Comparison of ENCODE assay signal across 8 cellular contexts in genomic region chr12:109900752-109901580, GRCh38. TPM values are rescaled to one million over a fixed set of nuclear protein-coding genes. Genes with fewer than 3 reads are reported as not detected.
DNase-seq lines count a peak whose midpoint lies in the region; ATAC-seq, FAIRE-seq and TF ChIP-seq lines count a peak whose summit lies in the region.

No MANE protein-coding gene starts in this region.

- peak in 1 of 5 donors; percentile 4 for DNase-seq in CD4-positive, alpha-beta memory T cell
- DNase-seq in GM20000 (ENCODE audit: low spot score), result peak; percentile 65
- DNase-seq in NB4 (ENCODE audit: low read depth), result peak; percentile 73
- no peak for DNase-seq in central memory CD8-positive, alpha-beta T cell (ENCODE audit: low spot score in 2 of 2)
- DNase-seq in memory B cell (ENCODE audit: low spot score in 2 of 2), result no peak
- peak; percentile 7 for DNase-seq in urothelium cell line (ENCODE audit: low spot score)
- DNase-seq in foreskin melanocyte, result no peak
- no peak for DNase-seq in SW 1271 (lab: John Stamatoyannopoulos, UW)

- H3K9me3 ChIP-seq in CD4-positive, alpha-beta memory T cell (ENCODE audit: control insufficient read depth in 1 of 2, low read length in 2 of 2), result no peaks in the 10 kb centered on the region

- peaks cover 22% of the 10 kb centered on the region for H3K4me1 ChIP-seq in CD4-positive, alpha-beta memory T cell (ENCODE audit: insufficient read depth, low read length)

- TF ChIP-seq CTCF in GM20000 (IDR thresholded peaks at IDR 0.05; ENCODE audit: extremely low read depth, missing control alignments) (no peak), NB4 (IDR thresholded peaks at IDR 0.05; ENCODE audit: low read depth, low read length) (no peak)

- FAIRE-seq in urothelium cell line (lab: Jason Lieb, UNC), result no peak

- peak; percentile 5 for ATAC-seq in central memory CD8-positive, alpha-beta T cell (replicated peaks; ENCODE audit: extremely low read depth, poor library complexity, severe bottlenecking)
- no peak for ATAC-seq in memory B cell (ENCODE audit: low read depth)

- no peaks in the 10 kb centered on the region for H3K27me3 ChIP-seq in CD4-positive, alpha-beta memory T cell (ENCODE audit: insufficient read depth, low read length)

- peaks cover 18 to 34% of the 10 kb centered on the region in 2 donors for H3K36me3 Mint-ChIP-seq in CD4-positive, alpha-beta memory T cell
- peaks cover 30% of the 10 kb centered on the region for H3K36me3 Mint-ChIP-seq in central memory CD8-positive, alpha-beta T cell (ENCODE audit: insufficient read depth)
- peaks cover 19% of the 10 kb centered on the region for H3K36me3 Mint-ChIP-seq in memory B cell

- CTCF ChIA-PET in CD4-positive, alpha-beta memory T cell (lab: Charles Lee; ENCODE audit: partially characterized antibody), result interaction anchor here (0.9 to 1.9 kb wide), 7 partner anchors 11 to 56 kb away, joined by 4 to 13 read pairs (median 6); no protein-coding TSS in a partner anchor

- peaks cover 32% of the 10 kb centered on the region for H3K36me3 ChIP-seq in CD4-positive, alpha-beta memory T cell (ENCODE audit: insufficient read depth, low read length)

- intact Hi-C loops in CD4-positive, alpha-beta memory T cell (cut with micrococcal nuclease), result loop anchor here (1.0 to 2.0 kb wide), 5 partner anchors 13 to 328 kb away; partner anchors contain the start of genes GIT2, GLTP, MMAB and MVK

- H3K9me3 Mint-ChIP-seq in CD4-positive, alpha-beta memory T cell, result no peaks in the 10 kb centered on the region
- H3K9me3 Mint-ChIP-seq in central memory CD8-positive, alpha-beta T cell, result no peaks in the 10 kb centered on the region
- no peaks in the 10 kb centered on the region for H3K9me3 Mint-ChIP-seq in memory B cell

- peak overlapping the region; percentile 72 to 87 for H3K4me3 ChIP-seq in CD4-positive, alpha-beta memory T cell (ENCODE audit: low read length in 2 of 2)
- peak overlapping the region; percentile 85 for H3K4me3 ChIP-seq in NB4 (ENCODE audit: low read depth, low read length)

- POLR2A ChIA-PET in CD4-positive, alpha-beta memory T cell (lab: Charles Lee; ENCODE audit: partially characterized antibody), result interaction anchor here (1.4 to 4.0 kb wide), 7 partner anchors 9 to 98 kb away, joined by 3 to 55 read pairs (median 7); partner anchors contain the start of genes ANKRD13A and GLTP

- H3K27ac ChIP-seq in CD4-positive, alpha-beta memory T cell (ENCODE audit: low read depth, low read length), result peak overlapping the region; percentile 70

- peaks cover 14 to 37% (median 23%) of the 10 kb centered on the region in 4 donors for H3K4me1 Mint-ChIP-seq in CD4-positive, alpha-beta memory T cell
- H3K4me1 Mint-ChIP-seq in central memory CD8-positive, alpha-beta T cell, result peaks cover 34% of the 10 kb centered on the region
- peaks cover 15% of the 10 kb centered on the region for H3K4me1 Mint-ChIP-seq in memory B cell

- H3K4me3 Mint-ChIP-seq in CD4-positive, alpha-beta memory T cell, result peak overlapping the region; percentile 90 to 99 (median 94)
- peak overlapping the region; percentile 95 for H3K4me3 Mint-ChIP-seq in central memory CD8-positive, alpha-beta T cell
- peak overlapping the region; percentile 86 for H3K4me3 Mint-ChIP-seq in memory B cell

- peak overlapping the region; percentile 85 to 99 (median 92) for H3K27ac Mint-ChIP-seq in CD4-positive, alpha-beta memory T cell
- H3K27ac Mint-ChIP-seq in central memory CD8-positive, alpha-beta T cell (ENCODE audit: low read depth), result peak overlapping the region; percentile 92
- H3K27ac Mint-ChIP-seq in memory B cell, result peak overlapping the region; percentile 89

- no peaks in the 10 kb centered on the region for H3K27me3 Mint-ChIP-seq in CD4-positive, alpha-beta memory T cell
- no peaks in the 10 kb centered on the region for H3K27me3 Mint-ChIP-seq in central memory CD8-positive, alpha-beta T cell
- H3K27me3 Mint-ChIP-seq in memory B cell, result no peaks in the 10 kb centered on the region

- TF ChIP-seq POLR2A in NB4 (IDR thresholded peaks at IDR 0.05; ENCODE audit: extremely low read depth, insufficient read length), result no peak

RNA-seq across cellular contexts. Expression of gene TCHP, which starts 0.9 kb away (rescaled TPM):
- total RNA-seq in CD4-positive, alpha-beta memory T cell, result 10 to 100 TPM; 41.4 to 45.0 TPM
- polyA plus RNA-seq in CD4-positive, alpha-beta memory T cell, result 10 to 100 TPM in 1 of 2 donors, 1 to 10 TPM in 1; 3.0 to 15.7 TPM

RNA-seq across cellular contexts. Expression of gene GLTP, which starts 20.6 kb away (rescaled TPM):
- total RNA-seq in CD4-positive, alpha-beta memory T cell, result 10 to 100 TPM; 24.0 TPM
- polyA plus RNA-seq in CD4-positive, alpha-beta memory T cell, result 10 to 100 TPM; 23.6 to 48.1 TPM

Comparison
In these comparisons a context has a peak if more than half of its experiments do, and no peak if none do; other contexts are left out.
1. DNase-seq: peak in GM20000 (single experiment), NB4 (single experiment) and urothelium cell line (single experiment); none in central memory CD8-positive, alpha-beta T cell (0 of 2), memory B cell (0 of 2), foreskin melanocyte (single experiment) and SW 1271 (0 of 2).
2. Peak in every context shown above with its lines, with median percentiles within 50 percentile points of each other: H3K27ac Mint-ChIP-seq and H3K4me3 Mint-ChIP-seq.